In genomic region chr11:73266644-73267015, GRCh38 we compare ENCODE assay signal across 29 cellular contexts. TPM values are rescaled to one million over a fixed set of nuclear protein-coding genes. Genes with fewer than 3 reads are reported as not detected.
DNase-seq lines count a peak whose midpoint lies in the region; ATAC-seq lines count a peak whose summit lies in the region.
"Had no signal": no experiment of that assay in that cellular context is flagged by ENCODE, and none has a peak within 500 bp of the region (broad histone marks: within the 10 kb centered on the region; RNA-seq: fewer than 3 reads in every experiment).

No MANE protein-coding gene starts in this region.

- CTCF ChIA-PET in activated CD4-positive, alpha-beta memory T cell treated with anti-CD3 and anti-CD28 coated beads, Interleukin-2, amount 10 ng/mL, durations not matched to agents 7 days and 5 days (lab: Charles Lee) = no interaction called here

- H3K4me1 Mint-ChIP-seq in activated CD4-positive, alpha-beta memory T cell treated with anti-CD3 and anti-CD28 coated beads, Interleukin-2, amount 10 ng/mL, durations not matched to agents 7 days and 5 days = no peaks in the 10 kb centered on the region

- intact Hi-C loops in Right ventricle myocardium inferior (cut with DNase I) = no loop called here
- intact Hi-C loops in cardiac septum (cut with DNase I) = no loop called here
- intact Hi-C loops in left ventricle myocardium superior (cut with micrococcal nuclease) = no loop called here
- intact Hi-C loops in sciatic nerve (cut with DNase I) = no loop called here
- intact Hi-C loops in aorta (cut with DNase I) = no loop called here

- 51 to 52% methylated on average over 4 of the region's 4 CpGs for WGBS in aorta, 2 donors

- no peaks in the 10 kb centered on the region for H3K9me3 Mint-ChIP-seq in activated CD4-positive, alpha-beta memory T cell treated with anti-CD3 and anti-CD28 coated beads, Interleukin-2, amount 10 ng/mL, durations not matched to agents 7 days and 5 days
- H3K9me3 Mint-ChIP-seq: activated CD8-positive, alpha-beta T cell treated with anti-CD3 and anti-CD28 coated beads for 36 hours; activated T-cell treated with anti-CD3 and anti-CD28 coated beads, Interleukin-2, amount 50 U/mL, for 4 hours had no signal

- POLR2A ChIA-PET in activated CD4-positive, alpha-beta memory T cell treated with anti-CD3 and anti-CD28 coated beads, Interleukin-2, amount 10 ng/mL, durations not matched to agents 7 days and 5 days (lab: Charles Lee) = no interaction called here

- no peak overlapping the region for H3K4me3 ChIP-seq in aorta (ENCODE audit: low read length in 2 of 2)
- H3K4me3 ChIP-seq: body of pancreas, HAP-1, lung, PC-9, prostate gland, skin epidermis, upper lobe of left lung had no signal

- no peak overlapping the region for H3K27ac Mint-ChIP-seq in activated CD4-positive, alpha-beta memory T cell treated with anti-CD3 and anti-CD28 coated beads, Interleukin-2, amount 10 ng/mL, durations not matched to agents 7 days and 5 days
- H3K27ac Mint-ChIP-seq: activated CD8-positive, alpha-beta T cell treated with anti-CD3 and anti-CD28 coated beads for 36 hours had no signal

- H3K36me3 ChIP-seq in aorta (ENCODE audit: control insufficient read depth in 1 of 2, insufficient read depth in 2 of 2, low read length in 1 of 2) = no peaks in the 10 kb centered on the region
- H3K36me3 ChIP-seq: BE2C, HAP-1, neutrophil, prostate gland, upper lobe of left lung had no signal

- no peak overlapping the region for H3K4me3 Mint-ChIP-seq in activated CD4-positive, alpha-beta memory T cell treated with anti-CD3 and anti-CD28 coated beads, Interleukin-2, amount 10 ng/mL, durations not matched to agents 7 days and 5 days
- H3K4me3 Mint-ChIP-seq: activated CD8-positive, alpha-beta T cell treated with anti-CD3 and anti-CD28 coated beads for 36 hours; activated T-cell treated with anti-CD3 and anti-CD28 coated beads, Interleukin-2, amount 50 U/mL, for 4 hours had no signal

- ATAC-seq in Right ventricle myocardium inferior (peak; percentile 17), left ventricle myocardium superior (peak; percentile 17), sciatic nerve (no peak), aorta (ENCODE audit: low FRiP score) (peak; percentile 55), GM18867 (IDR thresholded peaks at IDR 0.05; ENCODE audit: unreplicated experiment) (no peak)
- ATAC-seq: activated CD4-positive, CD25-positive, alpha-beta regulatory T cell treated with anti-CD3 and anti-CD28 coated beads, Interleukin-2, amount 50 U/mL, for 24 hours; activated CD8-positive, alpha-beta T cell treated with anti-CD3 and anti-CD28 coated beads for 36 hours; activated T-cell treated with anti-CD3 and anti-CD28 coated beads, Interleukin-2, amount 50 U/mL, for 4 hours; body of pancreas had no signal

- no peaks in the 10 kb centered on the region for H3K36me3 Mint-ChIP-seq in activated CD4-positive, alpha-beta memory T cell treated with anti-CD3 and anti-CD28 coated beads, Interleukin-2, amount 10 ng/mL, durations not matched to agents 7 days and 5 days (ENCODE audit: low read depth)

- H3K27me3 ChIP-seq in aorta (ENCODE audit: control insufficient read depth in 1 of 2, insufficient read depth in 2 of 2, low read length in 1 of 2) = no peaks in the 10 kb centered on the region
- H3K27me3 ChIP-seq: BE2C had no signal

- DNase-seq in Right ventricle myocardium inferior (ENCODE audit: missing footprints) = no peak
- DNase-seq in cardiac septum (ENCODE audit: low spot score) = no peak
- DNase-seq in left ventricle myocardium superior = no peak
- DNase-seq in sciatic nerve (ENCODE audit: low spot score) = peak; percentile 45
- peak in 1 of 2 donors; percentile 33 for DNase-seq in aorta
- DNase-seq in NCI-H2107 treated with DMSO at 0.1 percent for 48 hours (lab: John Stamatoyannopoulos, UW; ENCODE audit: unreplicated experiment) = no peak
- no peak for DNase-seq in activated CD4-positive, alpha-beta memory T cell treated with anti-CD3 and anti-CD28 coated beads, Interleukin-2, amount 10 ng/mL, durations not matched to agents 7 days and 5 days
- DNase-seq: activated CD8-positive, alpha-beta T cell treated with anti-CD3 and anti-CD28 coated beads for 36 hours; activated naive CD4-positive, alpha-beta T cell; activated T-cell treated with anti-CD3 and anti-CD28 coated beads, Interleukin-2, amount 50 U/mL, for 4 hours; BE2C; body of pancreas; DND-41; effector CD8-positive, alpha-beta T cell; kidney; NCI-H1092 treated with DMSO at 0.1 percent for 48 hours; NCI-H1930; NCI-H526; PC-9; SHP77 treated with DMSO at 0.1 percent for 48 hours; T-helper 1 cell; upper lobe of left lung had no signal

- peaks cover 38% of the 10 kb centered on the region for H3K27me3 Mint-ChIP-seq in activated CD4-positive, alpha-beta memory T cell treated with anti-CD3 and anti-CD28 coated beads, Interleukin-2, amount 10 ng/mL, durations not matched to agents 7 days and 5 days

- no peaks in the 10 kb centered on the region for H3K9me3 ChIP-seq in aorta (ENCODE audit: control insufficient read depth, low read length)
- H3K9me3 ChIP-seq: BE2C, body of pancreas, HAP-1, neutrophil, prostate gland, upper lobe of left lung had no signal

- H3K27ac ChIP-seq in aorta (ENCODE audit: low read depth in 1 of 2, low read length in 2 of 2) = peak overlapping the region; percentile 55 to 58
- H3K27ac ChIP-seq: body of pancreas, neutrophil, PC-9, prostate gland, skin epidermis, upper lobe of left lung had no signal

- H3K4me1 ChIP-seq in aorta (ENCODE audit: control insufficient read depth in 1 of 2, insufficient read depth in 2 of 2, low read length in 2 of 2) = peaks cover 0 to 2% of the 10 kb centered on the region in 2 donors
- H3K4me1 ChIP-seq: HAP-1 had no signal

RNA-seq across cellular contexts. Expression of gene P2RY6, which starts 5.5 kb away (rescaled TPM):
- total RNA-seq in Right ventricle myocardium inferior (2.8 TPM), cardiac septum (6.9 TPM), left ventricle myocardium superior (1.5 TPM), sciatic nerve (3.6 TPM), aorta (10 to 100 TPM in 1 of 2 donors, 1 to 10 TPM in 1; 6.1 to 12.0 TPM)
- polyA plus RNA-seq in aorta = 1 to 10 TPM; 2.5 to 4.4 TPM
- not detected for total RNA-seq in activated CD4-positive, alpha-beta memory T cell treated with anti-CD3 and anti-CD28 coated beads, Interleukin-2, amount 10 ng/mL, durations not matched to agents 7 days and 5 days
- total RNA-seq: activated CD8-positive, alpha-beta T cell treated with anti-CD3 and anti-CD28 coated beads for 36 hours; activated T-cell treated with anti-CD3 and anti-CD28 coated beads, Interleukin-2, amount 50 U/mL, for 4 hours; body of pancreas had no signal

RNA-seq across cellular contexts. Expression of gene ARHGEF17, which starts 41.4 kb away (rescaled TPM):
- total RNA-seq in Right ventricle myocardium inferior (57.1 TPM), cardiac septum (82.6 TPM), left ventricle myocardium superior (52.0 TPM), sciatic nerve (110 TPM), aorta (100 to 1,000 TPM; 159 to 201 TPM)
- polyA plus RNA-seq in aorta = 100 to 1,000 TPM in 1 of 2 donors, 10 to 100 TPM in 1; 20.5 to 182 TPM
- under 1 TPM; 0.05 TPM for total RNA-seq in activated CD4-positive, alpha-beta memory T cell treated with anti-CD3 and anti-CD28 coated beads, Interleukin-2, amount 10 ng/mL, durations not matched to agents 7 days and 5 days

RNA-seq across cellular contexts. Expression of gene P2RY2, which starts 48.5 kb away (rescaled TPM):
- total RNA-seq in Right ventricle myocardium inferior = 20.0 TPM
- 13.5 TPM for total RNA-seq in cardiac septum
- 19.7 TPM for total RNA-seq in left ventricle myocardium superior
- total RNA-seq in sciatic nerve = 12.3 TPM
- 1 to 10 TPM; 2.9 to 3.9 TPM for total RNA-seq in aorta
- polyA plus RNA-seq in aorta = under 1 TPM; 0.50 to 0.54 TPM
- total RNA-seq in activated CD4-positive, alpha-beta memory T cell treated with anti-CD3 and anti-CD28 coated beads, Interleukin-2, amount 10 ng/mL, durations not matched to agents 7 days and 5 days = not detected
- total RNA-seq: activated CD8-positive, alpha-beta T cell treated with anti-CD3 and anti-CD28 coated beads for 36 hours; activated T-cell treated with anti-CD3 and anti-CD28 coated beads, Interleukin-2, amount 50 U/mL, for 4 hours had no signal

Comparison
In these comparisons a context has a peak if more than half of its experiments do, and no peak if none do; other contexts are left out.
1. ATAC-seq: peak in Right ventricle myocardium inferior (single experiment), left ventricle myocardium superior (single experiment) and aorta (single experiment); none in sciatic nerve (single experiment) and GM18867 (single experiment).
2. RNA of gene ARHGEF17, which starts 41.4 kb away (total RNA-seq): 159 to 201 TPM in aorta, 110 TPM in sciatic nerve (single experiment), 82.6 TPM in cardiac septum (single experiment), 57.1 TPM in Right ventricle myocardium inferior (single experiment) and 52.0 TPM in left ventricle myocardium superior (single experiment); 0.05 TPM in activated CD4-positive, alpha-beta memory T cell treated with anti-CD3 and anti-CD28 coated beads, Interleukin-2, amount 10 ng/mL, durations not matched to agents 7 days and 5 days; every median in the first group is over 10 times any median in the second.